20 cellular contexts compared by ENCODE assay signal in the genomic region with DNA sequence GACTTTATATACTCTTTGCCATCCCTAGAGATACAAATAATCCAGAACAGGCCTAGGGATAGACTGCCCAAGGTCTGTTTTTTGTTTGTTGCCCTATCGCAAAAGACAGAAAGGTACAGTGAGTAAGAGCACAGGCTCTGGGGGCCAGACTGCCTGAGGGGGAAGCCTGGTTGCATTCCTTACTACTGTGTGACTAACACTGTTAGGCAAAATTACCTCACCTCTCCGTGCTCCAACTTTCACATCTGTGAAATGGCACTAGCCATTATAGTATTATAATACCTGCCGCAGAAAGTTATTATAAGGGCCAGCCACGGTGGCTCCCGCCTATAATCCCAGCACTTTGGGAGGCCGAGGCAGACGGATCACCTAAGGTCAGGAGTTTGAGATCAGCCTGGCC. TPM values are rescaled to one million over a fixed set of nuclear protein-coding genes. Genes with fewer than 3 reads are reported as not detected.
A peak's percentile ranks its signal among the peaks of the same experiment; 100 is the strongest.
DNase-seq lines count a peak whose midpoint lies in the region; ATAC-seq, FAIRE-seq and TF ChIP-seq lines count a peak whose summit lies in the region.
"Had no signal": no experiment of that assay in that cellular context is flagged by ENCODE, and none has a peak within 500 bp of the region (broad histone marks: within the 10 kb centered on the region; RNA-seq: fewer than 3 reads in every experiment).

No MANE protein-coding gene starts in this region.

- no peak for ATAC-seq in HCT116
- peak; percentile 13 for ATAC-seq in activated T-helper 17 cell treated with anti-CD3 and anti-CD28 coated beads, Interleukin-2, amount 50 U/mL, for 72 hours (replicated peaks)
- no peak for ATAC-seq in pancreas
- ATAC-seq: gastroesophageal sphincter; left colon; stimulated activated memory B cell treated with anti-CD40 and anti-IgM and Interleukin-4, amounts not matched to agents 10 μg/mL and 1 μg/mL and 100 μg/mL, for 72 hours had no signal

- no peak overlapping the region for H3K9ac ChIP-seq in HCT116 (ENCODE audit: low read length)

- BruUV-seq in HCT116 (replicated peaks; lab: Mats Ljungman, UMichigan): no TSS peak

- peak overlapping the region; percentile 48 for H3K4me2 ChIP-seq in HCT116 (ENCODE audit: low read length)

- peaks cover 86% of the 10 kb centered on the region for H3K79me2 ChIP-seq in HCT116 (ENCODE audit: insufficient read depth, low read length)

- WGBS in pancreas, 2 donors: 96 to 98% methylated on average over 7 of the region's 7 CpGs
- 97 to 98% methylated on average over 7 of the region's 7 CpGs for WGBS in thyroid gland, 2 donors

- peaks cover 37% of the 10 kb centered on the region for H3K4me1 Mint-ChIP-seq in activated T-helper 17 cell treated with anti-CD3 and anti-CD28 coated beads, Interleukin-2, amount 50 U/mL, for 72 hours

- H3K36me3 Mint-ChIP-seq in activated T-helper 17 cell treated with anti-CD3 and anti-CD28 coated beads, Interleukin-2, amount 50 U/mL, for 72 hours (ENCODE audit: low read depth): peaks cover 20% of the 10 kb centered on the region
- H3K36me3 Mint-ChIP-seq: CD14-positive monocyte, naive B cell had no signal

- H3K4me3 ChIP-seq in AG10803 (ENCODE audit: low read length) (no peak overlapping the region), HCT116 (replicated peaks in 1 of 2; ENCODE audit: low read depth in 1 of 2, low read length in 2 of 2) (no peak overlapping the region), fibroblast of villous mesenchyme (ENCODE audit: low read depth, low read length) (no peak overlapping the region), pancreas (no peak overlapping the region), thyroid gland (replicated peaks in 1 of 3) (no peak overlapping the region)
- H3K4me3 ChIP-seq: adrenal gland, gastroesophageal sphincter, right atrium auricular region had no signal

- no peak for FAIRE-seq in pancreas (lab: Jason Lieb, UNC)

- H3K9me3 ChIP-seq in HCT116 (ENCODE audit: control insufficient read depth in 1 of 2, insufficient read depth in 1 of 2, low read depth in 1 of 2, low read length in 2 of 2): no peaks in the 10 kb centered on the region
- no peaks in the 10 kb centered on the region for H3K9me3 ChIP-seq in pancreas
- H3K9me3 ChIP-seq in thyroid gland: no peaks in the 10 kb centered on the region
- H3K9me3 ChIP-seq: adrenal gland, gastroesophageal sphincter, right atrium auricular region had no signal

- no peak overlapping the region for H2AFZ ChIP-seq in HCT116 (ENCODE audit: low read depth, low read length, poor library complexity, severe bottlenecking)

- no peaks in the 10 kb centered on the region for H3K27me3 ChIP-seq in HCT116 (ENCODE audit: insufficient read depth, low read length)
- H3K27me3 ChIP-seq in pancreas: no peaks in the 10 kb centered on the region
- no peaks in the 10 kb centered on the region for H3K27me3 ChIP-seq in thyroid gland
- H3K27me3 ChIP-seq: adrenal gland, gastroesophageal sphincter, right atrium auricular region had no signal

- no peak overlapping the region for H3K4me3 Mint-ChIP-seq in activated T-helper 17 cell treated with anti-CD3 and anti-CD28 coated beads, Interleukin-2, amount 50 U/mL, for 72 hours
- H3K4me3 Mint-ChIP-seq: CD14-positive monocyte; naive B cell; stimulated activated memory B cell treated with anti-CD40 and anti-IgM and Interleukin-4, amounts not matched to agents 10 μg/mL and 1 μg/mL and 100 μg/mL, for 72 hours had no signal

- TF ChIP-seq POLR2A in HCT116 (IDR thresholded peaks at IDR 0.05; ENCODE audit: borderline replicate concordance, extremely low read depth, insufficient read depth, insufficient read length) (no peak), thyroid gland (IDR thresholded peaks at IDR 0.05) (no peak)

- TF ChIP-seq CTCF in AG10803 (conservative IDR thresholded peaks at IDR 0.05; ENCODE audit: low read length) (no peak), HCT116 (IDR thresholded peaks at IDR 0.05 in 2 of 3, conservative IDR thresholded peaks at IDR 0.05 in 1 of 3; ENCODE audit: borderline replicate concordance in 1 of 3, insufficient read depth in 1 of 3, low read depth in 2 of 3, low read length in 2 of 3) (no peak), fibroblast of villous mesenchyme (IDR thresholded peaks at IDR 0.05; ENCODE audit: insufficient read depth, low read depth, low read length) (no peak), pancreas (IDR thresholded peaks at IDR 0.05) (no peak), thyroid gland (IDR thresholded peaks at IDR 0.05) (no peak)

- H3K27ac Mint-ChIP-seq in activated T-helper 17 cell treated with anti-CD3 and anti-CD28 coated beads, Interleukin-2, amount 50 U/mL, for 72 hours: no peak overlapping the region
- H3K27ac Mint-ChIP-seq: CD14-positive monocyte; stimulated activated memory B cell treated with anti-CD40 and anti-IgM and Interleukin-4, amounts not matched to agents 10 μg/mL and 1 μg/mL and 100 μg/mL, for 72 hours had no signal

- RAD21 ChIA-PET in HCT116 (lab: Charles Lee; ENCODE audit: low non-redundant PET in 1 of 2, low total read pairs in 2 of 2, uncharacterized antibody in 2 of 2, unreplicated experiment in 2 of 2): no interaction called here

- H3K27ac ChIP-seq in HCT116 (ENCODE audit: low read depth, low read length) (no peak overlapping the region), pancreas (no peak overlapping the region), thyroid gland (no peak overlapping the region)
- H3K27ac ChIP-seq: adrenal gland, gastroesophageal sphincter, right atrium auricular region had no signal

- intact Hi-C loops in HCT116 (cut with micrococcal nuclease): loop anchor here (5.0 kb wide), 1 partner anchor 282 kb away; no protein-coding TSS in a partner anchor
- intact Hi-C loops in pancreas (cut with DNase I): no loop called here
- intact Hi-C loops in thyroid gland (cut with DNase I): no loop called here

- POLR2A ChIA-PET in HCT116 (lab: Charles Lee): no interaction called here

- H3K9me3 Mint-ChIP-seq in activated T-helper 17 cell treated with anti-CD3 and anti-CD28 coated beads, Interleukin-2, amount 50 U/mL, for 72 hours: no peaks in the 10 kb centered on the region
- H3K9me3 Mint-ChIP-seq: naive B cell; stimulated activated memory B cell treated with anti-CD40 and anti-IgM and Interleukin-4, amounts not matched to agents 10 μg/mL and 1 μg/mL and 100 μg/mL, for 72 hours had no signal

- H3K36me3 ChIP-seq in HCT116 (ENCODE audit: control insufficient read depth in 1 of 2, insufficient read depth in 2 of 2, low read length in 2 of 2): no peaks in the 10 kb centered on the region
- H3K36me3 ChIP-seq in pancreas: no peaks in the 10 kb centered on the region
- H3K36me3 ChIP-seq in thyroid gland: no peaks in the 10 kb centered on the region
- H3K36me3 ChIP-seq: adrenal gland, gastroesophageal sphincter, right atrium auricular region had no signal

- no peaks in the 10 kb centered on the region for H3K9me2 ChIP-seq in HCT116 (ENCODE audit: insufficient read depth)

- CTCF ChIA-PET in HCT116 (lab: Charles Lee): no interaction called here

- peaks cover 9% of the 10 kb centered on the region; the same call in 1 of the 2 replicates for H4K20me1 ChIP-seq in HCT116 (ENCODE audit: insufficient read depth)

- DNase-seq in AG10803 (ENCODE audit: low read depth) (peak; percentile 53), HCT116 (ENCODE audit: low read depth, low spot score) (no peak), fibroblast of villous mesenchyme (ENCODE audit: low read depth) (peak; percentile 8), pons (ENCODE audit: low spot score) (no peak), pancreas (no peak), thyroid gland (no peak)
- DNase-seq in effector CD4-positive, alpha-beta T cell: no peak
- DNase-seq: activated CD8-positive, alpha-beta memory T cell treated with anti-CD3 and anti-CD28 coated beads, Interleukin-2, amount 50 U/mL, for 4 hours; adrenal gland; KBM-7; left colon; naive B cell; NCI-H187; SIG-M5; stimulated activated CD4-positive, alpha-beta T cell treated with anti-CD3 and anti-CD28 coated beads, Interleukin-4, amount 100 ng/mL, for 4 hours had no signal

- no peak for TF ChIP-seq RAD21 in HCT116 (IDR thresholded peaks at IDR 0.05; ENCODE audit: low read depth)

- peaks cover 51 to 79% of the 10 kb centered on the region in 2 experiments for H3K4me1 ChIP-seq in HCT116 (ENCODE audit: control insufficient read depth in 1 of 2, insufficient read depth in 2 of 2, low read length in 2 of 2)
- no peaks in the 10 kb centered on the region for H3K4me1 ChIP-seq in pancreas
- peaks cover 8 to 18% of the 10 kb centered on the region in 2 donors for H3K4me1 ChIP-seq in thyroid gland
- H3K4me1 ChIP-seq: adrenal gland had no signal

- H3K27me3 Mint-ChIP-seq in activated T-helper 17 cell treated with anti-CD3 and anti-CD28 coated beads, Interleukin-2, amount 50 U/mL, for 72 hours: no peaks in the 10 kb centered on the region
- H3K27me3 Mint-ChIP-seq: naive B cell; stimulated activated memory B cell treated with anti-CD40 and anti-IgM and Interleukin-4, amounts not matched to agents 10 μg/mL and 1 μg/mL and 100 μg/mL, for 72 hours had no signal

RNA-seq across cellular contexts. Expression of a gene that starts 14.5 kb away (rescaled TPM):
- total RNA-seq in HCT116 (2021; ENCODE audit: unreplicated experiment) (53.5 TPM), fibroblast of villous mesenchyme (4.8 and 14.7 TPM in 2 replicates), pancreas (1 to 10 TPM; 4.3 to 6.7 (median 5.8) TPM), thyroid gland (10 to 100 TPM in 1 of 4 donors, 1 to 10 TPM in 3; 8.9 to 12.9 (median 9.3) TPM)
- polyA plus RNA-seq in HCT116 (2012): 40.9 and 46.7 TPM in 2 replicates
- 10 to 100 TPM; 16.9 to 29.2 TPM for total RNA-seq in activated T-helper 17 cell treated with anti-CD3 and anti-CD28 coated beads, Interleukin-2, amount 50 U/mL, for 72 hours
- polyA plus RNA-seq in pancreas: 1 to 10 TPM; 2.8 to 3.5 TPM

Comparison
In these comparisons a context has a peak if more than half of its experiments do, and no peak if none do; other contexts are left out.
1. DNase-seq: peak in AG10803 (single experiment) and fibroblast of villous mesenchyme (single experiment); none in HCT116 (single experiment), pons (single experiment), effector CD4-positive, alpha-beta T cell (single experiment), pancreas (0 of 6) and thyroid gland (0 of 2).